12 cellular contexts compared by ENCODE assay signal in genomic region chr7:28784166-28784870, GRCh38.
A peak's percentile ranks its signal among the peaks of the same experiment; 100 is the strongest.
DNase-seq lines count a peak whose midpoint lies in the region; ATAC-seq and TF ChIP-seq lines count a peak whose summit lies in the region.
"Had no signal": no experiment of that assay in that cellular context is flagged by ENCODE, and none has a peak within 500 bp of the region (broad histone marks: within the 10 kb centered on the region; RNA-seq: fewer than 3 reads in every experiment).

No MANE protein-coding gene starts in this region.

- no peak for TF ChIP-seq CTCF in esophagus squamous epithelium (IDR thresholded peaks at IDR 0.05)

- WGBS in esophagus squamous epithelium, 2 donors = 61 to 66% methylated on average over 9 to 13 of the region's 13 CpGs

- no peaks in the 10 kb centered on the region for H3K36me3 ChIP-seq in esophagus squamous epithelium

- intact Hi-C loops in esophagus squamous epithelium (cut with DNase I) = no loop called here

- DNase-seq in NCI-H510A treated with DMSO at 0.1 percent for 48 hours (lab: John Stamatoyannopoulos, UW) (peak; percentile 48), NCI-H510A (lab: John Stamatoyannopoulos, UW) (no peak), NCI-H2227 (lab: John Stamatoyannopoulos, UW; ENCODE audit: unreplicated experiment) (peak; percentile 56), esophagus squamous epithelium (lab: John Stamatoyannopoulos, UW) (no peak), skeletal muscle cell (ENCODE audit: low read depth) (peak; percentile 65), NCI-H526 (lab: John Stamatoyannopoulos, UW) (no peak)
- DNase-seq: activated CD4-positive, alpha-beta memory T cell treated with anti-CD3 and anti-CD28 coated beads for 36 hours; GF-D8 had no signal

- ATAC-seq in GM18519 (IDR thresholded peaks at IDR 0.05; ENCODE audit: low FRiP score, unreplicated experiment) = no peak
- ATAC-seq in HG03521 (IDR thresholded peaks at IDR 0.05; ENCODE audit: unreplicated experiment) = no peak
- ATAC-seq: activated naive CD4-positive, alpha-beta T cell treated with anti-CD3 and anti-CD28 coated beads, Interleukin-2, amount 50 U/mL, for 72 hours had no signal

- H3K4me3 ChIP-seq in esophagus squamous epithelium = no peak overlapping the region
- H3K4me3 ChIP-seq in skeletal muscle cell (ENCODE audit: low read depth, low read length) = no peak overlapping the region
- H3K4me3 ChIP-seq: skin epidermis had no signal

- H3K27me3 ChIP-seq in esophagus squamous epithelium = no peaks in the 10 kb centered on the region

- no peaks in the 10 kb centered on the region for H3K9me3 ChIP-seq in esophagus squamous epithelium

- TF ChIP-seq POLR2A in esophagus squamous epithelium (IDR thresholded peaks at IDR 0.05) = no peak

- peaks cover 0 to 19% (median 0%) of the 10 kb centered on the region in 3 donors for H3K4me1 ChIP-seq in esophagus squamous epithelium

- H3K27ac ChIP-seq in esophagus squamous epithelium = peak overlapping the region in 3 of 4 donors; percentile 38 to 60 (median 56)

Comparison
In these comparisons a context has a peak if more than half of its experiments do, and no peak if none do; other contexts are left out.
1. DNase-seq: peak in NCI-H510A treated with DMSO at 0.1 percent for 48 hours (single experiment), NCI-H2227 (single experiment) and skeletal muscle cell (single experiment); none in NCI-H510A (single experiment), esophagus squamous epithelium (single experiment) and NCI-H526 (0 of 2).